In genomic region chr5:12965804-12966203, GRCh38 we compare ENCODE assay signal across 8 cellular contexts.
"Had no signal": no experiment of that assay in that cellular context is flagged by ENCODE, and none has a peak within 500 bp of the region (broad histone marks: within the 10 kb centered on the region; RNA-seq: fewer than 3 reads in every experiment).

No MANE protein-coding gene starts in this region.

- FAIRE-seq: G401.6, GM12878, GM12891, GM12892, GM18507, GM19239 had no signal

- H3K4me3 ChIP-seq: GM12878 had no signal

- DNase-seq: GDM1, GF-D8 had no signal

- ATAC-seq: GM12878 had no signal
